In genomic region chr4:48543796-48544195, GRCh38 we compare ENCODE assay signal across 16 cellular contexts. TPM values are rescaled to one million over a fixed set of nuclear protein-coding genes. Genes with fewer than 3 reads are reported as not detected.
"Had no signal": no experiment of that assay in that cellular context is flagged by ENCODE, and none has a peak within 500 bp of the region (broad histone marks: within the 10 kb centered on the region; RNA-seq: fewer than 3 reads in every experiment).

No MANE protein-coding gene starts in this region.

- H3K4me1 ChIP-seq: parathyroid adenoma, right atrium auricular region, uterus had no signal

- H3K9ac ChIP-seq: parathyroid adenoma had no signal

- DNase-seq: activated CD4-positive, alpha-beta memory T cell treated with anti-CD3 and anti-CD28 coated beads, Interleukin-2, amount 10 ng/mL, durations not matched to agents 7 days and 5 days; activated CD8-positive, alpha-beta memory T cell treated with anti-CD3 and anti-CD28 coated beads, Interleukin-2, amount 50 U/mL, for 4 hours; activated naive CD4-positive, alpha-beta T cell; amniotic stem cell; cerebellar nuclear complex; kidney; small intestine; T-helper 9 cell; thyroid gland; uterus had no signal

- H2AFZ ChIP-seq: parathyroid adenoma had no signal

- H3K9me3 ChIP-seq: gastroesophageal sphincter, right atrium auricular region, thyroid gland, uterus had no signal

- H3K36me3 ChIP-seq: uterus had no signal

- H3K27ac Mint-ChIP-seq: activated CD4-positive, alpha-beta memory T cell treated with anti-CD3 and anti-CD28 coated beads, Interleukin-2, amount 10 ng/mL, durations not matched to agents 7 days and 5 days; activated T-helper 1 cell treated with anti-CD3 and anti-CD28 coated beads, Interleukin-12 subunit alpha, Interleukin-12 subunit beta, Interleukin-2, Interleukin-4 antibody, amounts not matched to agents 30 ng/mL and 10 ng/mL and 1 ng/mL, durations not matched to agents 14 hours and 24 hours and 36 hours had no signal

- H3K4me3 Mint-ChIP-seq: activated CD4-positive, alpha-beta memory T cell treated with anti-CD3 and anti-CD28 coated beads, Interleukin-2, amount 10 ng/mL, durations not matched to agents 7 days and 5 days; activated T-helper 1 cell treated with anti-CD3 and anti-CD28 coated beads, Interleukin-12 subunit alpha, Interleukin-12 subunit beta, Interleukin-2, Interleukin-4 antibody, amounts not matched to agents 30 ng/mL and 10 ng/mL and 1 ng/mL, durations not matched to agents 14 hours and 24 hours and 36 hours had no signal

- ATAC-seq: gastroesophageal sphincter had no signal

- FAIRE-seq: kidney, small intestine had no signal

- H3K9me3 Mint-ChIP-seq: activated CD4-positive, alpha-beta memory T cell treated with anti-CD3 and anti-CD28 coated beads, Interleukin-2, amount 10 ng/mL, durations not matched to agents 7 days and 5 days; activated T-helper 1 cell treated with anti-CD3 and anti-CD28 coated beads, Interleukin-12 subunit alpha, Interleukin-12 subunit beta, Interleukin-2, Interleukin-4 antibody, amounts not matched to agents 30 ng/mL and 10 ng/mL and 1 ng/mL, durations not matched to agents 14 hours and 24 hours and 36 hours had no signal

- H3K27me3 Mint-ChIP-seq: activated CD4-positive, alpha-beta memory T cell treated with anti-CD3 and anti-CD28 coated beads, Interleukin-2, amount 10 ng/mL, durations not matched to agents 7 days and 5 days had no signal

- H3K79me2 ChIP-seq: parathyroid adenoma had no signal

- H3K4me3 ChIP-seq: gastroesophageal sphincter, right atrium auricular region, thyroid gland, uterus had no signal

- H3K27me3 ChIP-seq: gastroesophageal sphincter, right atrium auricular region, thyroid gland, uterus had no signal

- H3K27ac ChIP-seq: gastroesophageal sphincter, parathyroid adenoma, right atrium auricular region, uterus had no signal

- H3K4me1 Mint-ChIP-seq: activated CD4-positive, alpha-beta memory T cell treated with anti-CD3 and anti-CD28 coated beads, Interleukin-2, amount 10 ng/mL, durations not matched to agents 7 days and 5 days had no signal

RNA-seq across cellular contexts. Expression of gene ZAR1, which starts 53.7 kb away (rescaled TPM):
- total RNA-seq: activated CD4-positive, alpha-beta memory T cell treated with anti-CD3 and anti-CD28 coated beads, Interleukin-2, amount 10 ng/mL, durations not matched to agents 7 days and 5 days; activated T-helper 1 cell treated with anti-CD3 and anti-CD28 coated beads, Interleukin-12 subunit alpha, Interleukin-12 subunit beta, Interleukin-2, Interleukin-4 antibody, amounts not matched to agents 30 ng/mL and 10 ng/mL and 1 ng/mL, durations not matched to agents 14 hours and 24 hours and 36 hours; dermis microvascular lymphatic vessel endothelial cell; gastroesophageal sphincter; kidney; lower leg skin; right atrium auricular region; thyroid gland had no signal
- polyA plus RNA-seq: small intestine had no signal
